Comparison of ENCODE assay signal across 21 cellular contexts in the genomic region with DNA sequence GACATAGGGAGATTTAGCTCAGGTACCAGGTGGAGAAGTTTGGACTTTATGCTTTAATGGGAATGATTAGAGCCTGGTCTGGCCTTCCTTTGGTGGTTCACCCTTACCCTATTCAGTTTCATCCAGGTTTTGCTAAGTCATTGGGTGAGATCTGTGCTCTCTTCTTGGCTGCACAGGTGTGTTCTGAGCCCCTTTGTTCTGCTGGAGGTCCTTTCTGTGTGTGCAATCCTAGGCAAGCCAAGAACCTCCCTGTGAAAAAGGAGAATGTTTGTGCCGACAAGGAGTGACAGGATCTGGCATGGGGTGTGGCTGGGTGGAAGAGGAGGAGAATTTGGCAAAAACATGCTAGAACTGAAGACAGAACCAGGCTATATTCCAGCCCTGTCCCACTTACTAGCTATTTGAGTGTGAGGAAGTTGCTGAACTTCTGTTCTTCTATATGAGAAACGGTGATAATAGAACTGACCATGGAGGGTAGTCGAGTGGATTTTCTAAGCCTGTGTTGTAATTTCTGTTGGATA. TPM values are rescaled to one million over a fixed set of nuclear protein-coding genes. Genes with fewer than 3 reads are reported as not detected.
A peak's percentile ranks its signal among the peaks of the same experiment; 100 is the strongest.
DNase-seq lines count a peak whose midpoint lies in the region; ATAC-seq, FAIRE-seq and TF ChIP-seq lines count a peak whose summit lies in the region.
"Had no signal": no experiment of that assay in that cellular context is flagged by ENCODE, and none has a peak within 500 bp of the region (broad histone marks: within the 10 kb centered on the region; RNA-seq: fewer than 3 reads in every experiment).

No MANE protein-coding gene starts in this region.

- ATAC-seq in stimulated activated naive CD8-positive, alpha-beta T cell treated with anti-CD3 and anti-CD28 coated beads, Interleukin-15, amount 100 ng/mL, for 72 hours = no peak
- no peak for ATAC-seq in stimulated activated naive CD8-positive, alpha-beta T cell treated with anti-CD3 and anti-CD28 coated beads, Interleukin-15, Interleukin-2, amounts not matched to agents 100 U/mL and 50 U/mL, for 24 hours
- ATAC-seq in right cardiac atrium (peak; percentile 27 to 61), pancreas (no peak)
- ATAC-seq: GM12878 had no signal

- intact Hi-C loops in esophagus muscularis mucosa (cut with DNase I) = no loop called here
- intact Hi-C loops in right cardiac atrium (cut with DNase I) = no loop called here
- intact Hi-C loops in vagina (cut with DNase I) = no loop called here
- intact Hi-C loops in colonic mucosa (cut with DNase I) = loop anchor here (5.0 kb wide), 1 partner anchor 266 kb away; a partner anchor contains a TSS
- intact Hi-C loops in pancreas (cut with DNase I) = no loop called here

- no peak overlapping the region for H3K4me3 Mint-ChIP-seq in stimulated activated naive CD8-positive, alpha-beta T cell treated with anti-CD3 and anti-CD28 coated beads, Interleukin-15, amount 100 ng/mL, for 72 hours
- H3K4me3 Mint-ChIP-seq: CD4-positive, alpha-beta memory T cell had no signal

- H3K27me3 ChIP-seq in esophagus muscularis mucosa (peaks cover 0 to 6% (median 0%) of the 10 kb centered on the region in 4 donors), right cardiac atrium (ENCODE audit: control insufficient read depth, insufficient read depth) (no peaks in the 10 kb centered on the region), vagina (no peaks in the 10 kb centered on the region), colonic mucosa (no peaks in the 10 kb centered on the region), pancreas (no peaks in the 10 kb centered on the region)

- H3K9me3 ChIP-seq in esophagus muscularis mucosa = no peaks in the 10 kb centered on the region
- no peaks in the 10 kb centered on the region for H3K9me3 ChIP-seq in right cardiac atrium (ENCODE audit: control insufficient read depth, low read length)
- H3K9me3 ChIP-seq in vagina = no peaks in the 10 kb centered on the region
- no peaks in the 10 kb centered on the region for H3K9me3 ChIP-seq in colonic mucosa
- H3K9me3 ChIP-seq in pancreas = no peaks in the 10 kb centered on the region

- peaks cover 0 to 17% (median 8%) of the 10 kb centered on the region in 4 donors for H3K4me1 ChIP-seq in esophagus muscularis mucosa
- no peaks in the 10 kb centered on the region for H3K4me1 ChIP-seq in right cardiac atrium (ENCODE audit: control insufficient read depth, insufficient read depth, low read length)
- H3K4me1 ChIP-seq in vagina = peaks cover 20% of the 10 kb centered on the region
- no peaks in the 10 kb centered on the region for H3K4me1 ChIP-seq in colonic mucosa
- H3K4me1 ChIP-seq in pancreas = no peaks in the 10 kb centered on the region
- H3K4me1 ChIP-seq: BLaER1 had no signal

- peak overlapping the region in 1 of 4 donors; percentile 44 for H3K27ac ChIP-seq in esophagus muscularis mucosa (replicated peaks in 1 of 4)
- peak overlapping the region; percentile 10 for H3K27ac ChIP-seq in right cardiac atrium (ENCODE audit: low read length)
- H3K27ac ChIP-seq in vagina = peak overlapping the region; percentile 68
- no peak overlapping the region for H3K27ac ChIP-seq in colonic mucosa
- no peak overlapping the region for H3K27ac ChIP-seq in pancreas
- H3K27ac ChIP-seq: BLaER1 had no signal

- no peak for TF ChIP-seq EP300 in esophagus muscularis mucosa (IDR thresholded peaks at IDR 0.05)

- H3K4me3 ChIP-seq in esophagus muscularis mucosa = no peak overlapping the region
- no peak overlapping the region for H3K4me3 ChIP-seq in right cardiac atrium (ENCODE audit: low read length)
- H3K4me3 ChIP-seq in vagina = no peak overlapping the region
- H3K4me3 ChIP-seq in colonic mucosa = no peak overlapping the region
- no peak overlapping the region for H3K4me3 ChIP-seq in pancreas
- H3K4me3 ChIP-seq: BLaER1, GM12878 had no signal

- no peak for TF ChIP-seq POLR2A in esophagus muscularis mucosa (IDR thresholded peaks at IDR 0.05; ENCODE audit: low read depth)
- TF ChIP-seq POLR2A in vagina (IDR thresholded peaks at IDR 0.05) = no peak
- TF ChIP-seq POLR2A in GM12891 (IDR thresholded peaks at IDR 0.05; ENCODE audit: low read depth, low read length) = no peak

- H3K27me3 Mint-ChIP-seq in stimulated activated naive CD8-positive, alpha-beta T cell treated with anti-CD3 and anti-CD28 coated beads, Interleukin-15, amount 100 ng/mL, for 72 hours = peaks cover 35% of the 10 kb centered on the region

- H3K9ac ChIP-seq in colonic mucosa (ENCODE audit: low read depth in 2 of 2, low read length in 2 of 2) = no peak overlapping the region
- H3K9ac ChIP-seq: BLaER1 had no signal

- FAIRE-seq in GM12891 (lab: Jason Lieb, UNC) (no peak), pancreas (lab: Jason Lieb, UNC) (no peak)
- FAIRE-seq: A204.1, GM12878, GM18507, H1 had no signal

- no peak for DNase-seq in stimulated activated naive CD8-positive, alpha-beta T cell treated with anti-CD3 and anti-CD28 coated beads, Interleukin-15, amount 100 ng/mL, for 72 hours
- DNase-seq in stimulated activated naive CD8-positive, alpha-beta T cell treated with anti-CD3 and anti-CD28 coated beads, Interleukin-15, Interleukin-2, amounts not matched to agents 100 U/mL and 50 U/mL, for 24 hours = no peak
- peak; percentile 81 for DNase-seq in esophagus muscularis mucosa (ENCODE audit: extremely low spot score)
- peak in 1 of 3 donors; percentile 65 for DNase-seq in right cardiac atrium
- no peak for DNase-seq in vagina (ENCODE audit: extremely low spot score in 2 of 2)
- no peak for DNase-seq in colonic mucosa
- DNase-seq in GM12891 (ENCODE audit: insufficient read length, low spot score) = no peak
- DNase-seq in pancreas = no peak
- DNase-seq: CD4-positive, alpha-beta memory T cell; DMS153; GF-D8; NCI-H1694 treated with DMSO at 0.1 percent for 48 hours; NCI-H510A; NCI-H774; SHP77 treated with DMSO at 0.1 percent for 48 hours had no signal

- H3K9me3 Mint-ChIP-seq in stimulated activated naive CD8-positive, alpha-beta T cell treated with anti-CD3 and anti-CD28 coated beads, Interleukin-15, amount 100 ng/mL, for 72 hours = no peaks in the 10 kb centered on the region

- H3K27ac Mint-ChIP-seq in stimulated activated naive CD8-positive, alpha-beta T cell treated with anti-CD3 and anti-CD28 coated beads, Interleukin-15, amount 100 ng/mL, for 72 hours = peak overlapping the region; percentile 8 to 50
- H3K27ac Mint-ChIP-seq: CD4-positive, alpha-beta memory T cell had no signal

- 82% methylated on average over 3 of the region's 3 CpGs for WGBS in esophagus muscularis mucosa
- 50% methylated on average over 3 of the region's 3 CpGs for WGBS in right cardiac atrium
- 52 to 63% methylated on average over 3 of the region's 3 CpGs for WGBS in pancreas, 2 donors

- H3K4me1 Mint-ChIP-seq in stimulated activated naive CD8-positive, alpha-beta T cell treated with anti-CD3 and anti-CD28 coated beads, Interleukin-15, amount 100 ng/mL, for 72 hours = peaks cover 5% of the 10 kb centered on the region
- H3K4me1 Mint-ChIP-seq: CD4-positive, alpha-beta memory T cell had no signal

- H3K36me3 ChIP-seq in esophagus muscularis mucosa (no peaks in the 10 kb centered on the region), vagina (no peaks in the 10 kb centered on the region), colonic mucosa (no peaks in the 10 kb centered on the region), pancreas (no peaks in the 10 kb centered on the region)
- H3K36me3 ChIP-seq: BLaER1 had no signal

- TF ChIP-seq CTCF in esophagus muscularis mucosa (IDR thresholded peaks at IDR 0.05) = no peak
- TF ChIP-seq CTCF in vagina (IDR thresholded peaks at IDR 0.05) = no peak
- TF ChIP-seq CTCF in colonic mucosa (IDR thresholded peaks at IDR 0.05) = no peak
- TF ChIP-seq CTCF in pancreas (IDR thresholded peaks at IDR 0.05) = no peak

TF ChIP-seq in GM12891, 5 proteins besides CTCF, POLR2A, EP300 and RAD21:
- TF ChIP-seq POLR2AphosphoS5 (IDR thresholded peaks at IDR 0.05; ENCODE audit: low read depth, low read length) = no peak
- TF ChIP-seq PAX5 (IDR thresholded peaks at IDR 0.05; ENCODE audit: insufficient read depth, low read length, severe bottlenecking) = no peak
- TF ChIP-seq SPI1 (IDR thresholded peaks at IDR 0.05; ENCODE audit: low read depth, low read length) = no peak
- TF ChIP-seq TAF1 (IDR thresholded peaks at IDR 0.05; ENCODE audit: low read depth, low read length) = no peak
- no peak for TF ChIP-seq POU2F2 (IDR thresholded peaks at IDR 0.05; ENCODE audit: low read depth, low read length)
TF ChIP-seq in GM12891: peak in this region for 0.

RNA-seq across cellular contexts. Expression of a gene that starts 4.6 kb away (rescaled TPM):
- total RNA-seq in esophagus muscularis mucosa = 1 to 10 TPM; 4.2 to 7.6 (median 6.0) TPM
- 10 to 100 TPM in 2 of 4 donors, 1 to 10 TPM in 2; 5.3 to 13.7 (median 10.0) TPM for total RNA-seq in right cardiac atrium
- 7.8 TPM for polyA plus RNA-seq in right cardiac atrium
- total RNA-seq in vagina = 21.1 TPM
- total RNA-seq in colonic mucosa = 1 to 10 TPM; 2.0 to 3.0 TPM
- 0.06 TPM for polyA plus RNA-seq in GM12891 (2012; ENCODE audit: low read depth, missing spikeins)
- total RNA-seq in pancreas = 1 to 10 TPM in 3 of 6 donors, under 1 TPM in 3; 0.42 to 4.5 (median 1.1) TPM
- polyA plus RNA-seq in pancreas = 1 to 10 TPM; 3.0 to 3.8 TPM
- total RNA-seq: CD4-positive, alpha-beta memory T cell; OCI-LY7 had no signal
- polyA plus RNA-seq: CD4-positive, alpha-beta memory T cell had no signal

RNA-seq across cellular contexts. Expression of a gene that starts 24.2 kb away (rescaled TPM):
- 100 to 1,000 TPM in 1 of 4 donors, 10 to 100 TPM in 3; 64.6 to 111 (median 76.9) TPM for total RNA-seq in esophagus muscularis mucosa
- total RNA-seq in right cardiac atrium = 100 to 1,000 TPM in 2 of 4 donors, 10 to 100 TPM in 2; 65.5 to 150 (median 112) TPM
- 279 TPM for polyA plus RNA-seq in right cardiac atrium
- total RNA-seq in vagina = 199 TPM
- total RNA-seq in colonic mucosa = 10 to 100 TPM in 1 of 2 donors, 1 to 10 TPM in 1; 4.9 to 24.6 TPM
- polyA plus RNA-seq in GM12891 (2012; ENCODE audit: low read depth, missing spikeins) = 10.0 TPM
- 10 to 100 TPM; 13.9 to 29.0 (median 19.1) TPM for total RNA-seq in pancreas
- polyA plus RNA-seq in pancreas = 10 to 100 TPM; 37.2 to 58.1 TPM
- total RNA-seq: GM12878, OCI-LY7 had no signal
- polyA plus RNA-seq: GM12878 had no signal

RNA-seq across cellular contexts. Expression of a gene that starts 29.0 kb away (rescaled TPM):
- total RNA-seq in esophagus muscularis mucosa (10 to 100 TPM in 1 of 4 donors, not detected in 3; 23.1 TPM), right cardiac atrium (10 to 100 TPM in 1 of 4 donors, not detected in 3; 31.1 TPM), vagina (156 TPM), colonic mucosa (10 to 100 TPM in 1 of 2 donors, not detected in 1; 46.1 TPM), pancreas (10 to 100 TPM in 3 of 6 donors, not detected in 3; 23.3 to 32.1 (median 26.9) TPM)
- polyA plus RNA-seq in right cardiac atrium (38.9 TPM), pancreas (10 to 100 TPM; 21.7 to 41.8 TPM)
- polyA plus RNA-seq in GM12891 (2012; ENCODE audit: low read depth, missing spikeins) = not detected
- total RNA-seq: CD4-positive, alpha-beta memory T cell; OCI-LY7 had no signal

RNA-seq across cellular contexts. Expression of a gene that starts 47.1 kb away (rescaled TPM):
- total RNA-seq in esophagus muscularis mucosa (under 1 TPM in 1 of 4 donors, not detected in 3; 0.52 TPM), right cardiac atrium (not detected), vagina (not detected), colonic mucosa (100 to 1,000 TPM; 283 to 290 TPM), pancreas (1 to 10 TPM in 5 of 6 donors, under 1 TPM in 1; 0.39 to 3.2 (median 1.4) TPM)
- polyA plus RNA-seq in right cardiac atrium (not detected), pancreas (1 to 10 TPM in 1 of 2 donors, under 1 TPM in 1; 0.46 to 4.3 TPM)
- polyA plus RNA-seq in GM12891 (2012; ENCODE audit: low read depth, missing spikeins) = not detected
- total RNA-seq: CD4-positive, alpha-beta memory T cell; GM12878; H1; OCI-LY7 had no signal
- polyA plus RNA-seq: CD4-positive, alpha-beta memory T cell; GM12878; H1 had no signal

RNA-seq across cellular contexts. Expression of a gene that starts 48.8 kb away (rescaled TPM):
- total RNA-seq in esophagus muscularis mucosa = 10 to 100 TPM; 19.9 to 59.0 (median 39.3) TPM
- total RNA-seq in right cardiac atrium = 10 to 100 TPM; 50.3 to 92.8 (median 72.6) TPM
- 99.5 TPM for polyA plus RNA-seq in right cardiac atrium
- total RNA-seq in vagina = 130 TPM
- 10 to 100 TPM; 18.5 to 20.7 TPM for total RNA-seq in colonic mucosa
- polyA plus RNA-seq in GM12891 (2012; ENCODE audit: low read depth, missing spikeins) = 94.6 TPM
- 10 to 100 TPM; 10.4 to 47.5 (median 27.6) TPM for total RNA-seq in pancreas
- polyA plus RNA-seq in pancreas = 100 to 1,000 TPM; 139 to 193 TPM

Comparison
In these comparisons a context has a peak if more than half of its experiments do, and no peak if none do; other contexts are left out.
1. ATAC-seq: peak in right cardiac atrium (2 of 2); none in stimulated activated naive CD8-positive, alpha-beta T cell treated with anti-CD3 and anti-CD28 coated beads, Interleukin-15, amount 100 ng/mL, for 72 hours (single experiment), stimulated activated naive CD8-positive, alpha-beta T cell treated with anti-CD3 and anti-CD28 coated beads, Interleukin-15, Interleukin-2, amounts not matched to agents 100 U/mL and 50 U/mL, for 24 hours (single experiment) and pancreas (0 of 4).
2. H3K27ac ChIP-seq: peak in right cardiac atrium (single experiment) and vagina (single experiment); none in colonic mucosa (single experiment) and pancreas (0 of 4).